23 cellular contexts compared by ENCODE assay signal in genomic region chr1:193318347-193318746, GRCh38.
"Had no signal": no experiment of that assay in that cellular context is flagged by ENCODE, and none has a peak within 500 bp of the region (broad histone marks: within the 10 kb centered on the region; RNA-seq: fewer than 3 reads in every experiment).

No MANE protein-coding gene starts in this region.

- H3K4me3 ChIP-seq: colonic mucosa, gastroesophageal sphincter, left ventricle myocardium inferior, lower lobe of right lung, mucosa of descending colon, psoas muscle, sigmoid colon, stomach had no signal

- H3K27ac ChIP-seq: colonic mucosa, gastroesophageal sphincter, left ventricle myocardium inferior, lower lobe of right lung, neutrophil, psoas muscle, sigmoid colon, stomach had no signal

- ATAC-seq: gastroesophageal sphincter; left cardiac atrium; lower lobe of right lung; mucosa of descending colon; naive thymus-derived CD8-positive, alpha-beta T cell; psoas muscle had no signal

- H3K9me3 ChIP-seq: colonic mucosa, neutrophil had no signal

- H3K36me3 ChIP-seq: colonic mucosa, gastroesophageal sphincter, left ventricle myocardium inferior, lower lobe of right lung, neutrophil, sigmoid colon, stomach had no signal

- DNase-seq: colonic mucosa; dermis blood vessel endothelial cell; endodermal cell; erythroblast; glutamatergic neuron; immature natural killer cell; kidney; left cardiac atrium; left ventricle myocardium inferior; lower lobe of right lung; mesenchymal stem cell; mucosa of descending colon; naive thymus-derived CD8-positive, alpha-beta T cell; psoas muscle; sigmoid colon; small intestine; stimulated activated CD4-positive, alpha-beta T cell treated with anti-CD3 and anti-CD28 coated beads, Interleukin-12 subunit alpha, Interleukin-12 subunit beta, amount 100 ng/mL, for 4 hours; stimulated activated naive CD4-positive, alpha-beta T cell; stomach; substantia nigra; trophoblast cell had no signal

- H3K27me3 ChIP-seq: colonic mucosa, gastroesophageal sphincter, neutrophil, sigmoid colon, stomach had no signal

- H3K4me1 ChIP-seq: colonic mucosa, gastroesophageal sphincter, left ventricle myocardium inferior, lower lobe of right lung, psoas muscle, sigmoid colon, stomach had no signal
